ENCODE assay signal across 8 cellular contexts in the genomic region with DNA sequence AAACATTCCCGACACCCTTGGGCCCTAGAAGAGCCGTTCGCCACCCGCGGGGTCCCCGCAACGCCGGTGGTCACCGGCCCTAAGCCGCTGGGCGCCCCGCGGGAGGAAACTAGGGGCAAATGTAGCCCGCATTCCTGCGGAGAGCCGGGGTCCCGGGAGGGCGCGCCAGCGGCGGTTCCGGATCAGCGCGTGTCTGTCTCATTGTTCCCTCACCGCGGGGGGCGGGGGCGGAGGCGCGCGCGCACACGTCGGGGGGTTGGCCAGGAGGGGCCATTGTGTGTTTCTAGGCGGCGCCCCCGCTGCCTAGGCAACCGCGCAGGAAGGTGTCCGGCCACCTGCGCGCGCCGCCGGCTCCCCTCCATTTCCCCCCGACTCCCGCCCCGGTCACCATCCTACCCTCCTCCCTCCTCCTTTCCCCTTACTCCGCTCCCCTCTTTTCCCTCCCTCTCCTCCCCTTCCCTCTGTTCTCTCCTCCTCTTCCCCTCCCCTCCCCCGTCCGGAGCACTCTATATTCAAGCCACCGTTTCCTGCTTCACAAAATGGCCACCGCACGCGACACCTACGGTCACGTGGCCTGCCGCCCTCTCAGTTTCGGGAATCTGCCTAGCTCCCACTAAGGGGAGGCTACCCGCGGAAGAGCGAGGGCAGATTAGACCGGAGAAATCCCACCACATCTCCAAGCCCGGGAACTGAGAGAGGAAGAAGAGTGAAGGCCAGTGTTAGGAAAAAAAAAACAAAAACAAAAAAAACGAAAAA.
A peak's percentile ranks its signal among the peaks of the same experiment; 100 is the strongest.
DNase-seq lines count a peak whose midpoint lies in the region; ATAC-seq and TF ChIP-seq lines count a peak whose summit lies in the region.

No MANE protein-coding gene starts in this region.

- peak overlapping the region; percentile 92 for H3K4me3 ChIP-seq in astrocyte of the cerebellum (ENCODE audit: low read depth, low read length)
- peak overlapping the region; percentile 99 for H3K4me3 ChIP-seq in retinal pigment epithelial cell (ENCODE audit: low read length)

- ATAC-seq in HG02938 (IDR thresholded peaks at IDR 0.05; ENCODE audit: unreplicated experiment), result peak; percentile 27
- no peak for ATAC-seq in HG03469 (IDR thresholded peaks at IDR 0.05; ENCODE audit: unreplicated experiment)

- TF ChIP-seq CTCF in astrocyte of the cerebellum (IDR thresholded peaks at IDR 0.05; ENCODE audit: low read depth, low read length, missing control alignments) (no peak), retinal pigment epithelial cell (conservative IDR thresholded peaks at IDR 0.05; ENCODE audit: low read depth, low read length) (no peak)

- in situ Hi-C loops in astrocyte of the cerebellum (cut with HindIII; ENCODE audit: low sequenced_read_pairs), result no loop called here

- DNase-seq in NCI-H187 treated with DMSO at 0.1 percent for 48 hours (lab: John Stamatoyannopoulos, UW) (peak; percentile 67), T-helper 9 cell (peak; percentile 89), astrocyte of the cerebellum (ENCODE audit: low read depth) (peak; percentile 72), hippocampal formation (lab: John Stamatoyannopoulos, UW) (peak; percentile 46 to 75), retinal pigment epithelial cell (ENCODE audit: low read depth) (peak; percentile 68)

- TF ChIP-seq POLR2A in GM15510 (IDR thresholded peaks at IDR 0.05; ENCODE audit: borderline replicate concordance, extremely low read depth, insufficient read length), result peak; percentile 72
